ENCODE assay signal across 11 cellular contexts in the genomic region with DNA sequence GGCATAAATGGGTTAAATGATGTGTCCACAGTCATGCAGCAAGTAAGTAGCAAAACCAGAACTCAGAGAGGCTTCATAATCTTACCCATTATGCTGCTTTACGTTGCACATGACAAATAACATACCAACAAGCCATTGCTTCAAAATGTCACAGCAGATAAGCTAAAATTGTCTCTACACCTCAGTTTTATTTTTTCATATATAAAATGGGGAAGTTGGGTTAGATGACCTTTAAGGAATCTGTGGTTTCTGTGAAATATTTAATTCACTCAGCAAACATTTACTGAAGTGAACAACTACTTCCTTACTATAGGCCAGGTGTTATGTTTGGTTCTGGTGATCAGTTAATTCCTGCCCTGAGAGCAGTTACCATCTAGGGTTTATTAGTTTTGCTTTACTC. TPM values are rescaled to one million over a fixed set of nuclear protein-coding genes. Genes with fewer than 3 reads are reported as not detected.
DNase-seq lines count a peak whose midpoint lies in the region; ATAC-seq, FAIRE-seq and TF ChIP-seq lines count a peak whose summit lies in the region.
"Had no signal": no experiment of that assay in that cellular context is flagged by ENCODE, and none has a peak within 500 bp of the region (broad histone marks: within the 10 kb centered on the region; RNA-seq: fewer than 3 reads in every experiment).

No MANE protein-coding gene starts in this region.

- H3K79me2 ChIP-seq in hepatocyte = peaks cover 77% of the 10 kb centered on the region

- TF ChIP-seq CTCF in hepatocyte (IDR thresholded peaks at IDR 0.05; ENCODE audit: poor library complexity) (no peak), D721Med (IDR thresholded peaks at IDR 0.05; ENCODE audit: insufficient read depth, missing control alignments) (no peak)

- no peak for ATAC-seq in HG03520 (IDR thresholded peaks at IDR 0.05; ENCODE audit: unreplicated experiment)

- no peak overlapping the region for H2AFZ ChIP-seq in hepatocyte

- FAIRE-seq in D721Med (lab: Jason Lieb, UNC) = no peak
- FAIRE-seq: A204.1 had no signal

- H3K4me1 ChIP-seq in hepatocyte (ENCODE audit: insufficient read depth) (peaks cover 20% of the 10 kb centered on the region), stomach smooth muscle (ENCODE audit: control insufficient read depth, insufficient read depth, low read length) (peaks cover 26% of the 10 kb centered on the region)

- no peaks in the 10 kb centered on the region for H3K9me2 ChIP-seq in hepatocyte (replicated peaks; ENCODE audit: insufficient read depth)
- H3K9me2 ChIP-seq: SK-N-SH had no signal

- H3K27me3 ChIP-seq in hepatocyte = no peaks in the 10 kb centered on the region
- no peaks in the 10 kb centered on the region for H3K27me3 ChIP-seq in stomach smooth muscle (ENCODE audit: control insufficient read depth in 1 of 2, insufficient read depth in 2 of 2, low read length in 2 of 2)

- no peaks in the 10 kb centered on the region for H3K36me3 ChIP-seq in hepatocyte (replicated peaks; ENCODE audit: insufficient read depth, low read depth)
- no peaks in the 10 kb centered on the region for H3K36me3 ChIP-seq in stomach smooth muscle (ENCODE audit: control insufficient read depth in 2 of 2, insufficient read depth in 2 of 2, low read length in 2 of 2)

- peak overlapping the region in 1 of 2 donors; percentile 30 for H3K9ac ChIP-seq in stomach smooth muscle (ENCODE audit: low read length in 2 of 2)
- H3K9ac ChIP-seq: SK-N-SH had no signal

- H3K4me3 ChIP-seq in hepatocyte = no peak overlapping the region
- peak overlapping the region; percentile 4 to 6 for H3K4me3 ChIP-seq in stomach smooth muscle (ENCODE audit: low read length in 2 of 2)

- DNase-seq in SIG-M5 treated with dmso at 0.1 percent for 504 hours (lab: John Stamatoyannopoulos, UW; ENCODE audit: unreplicated experiment) (peak; percentile 23), SIG-M5 (lab: John Stamatoyannopoulos, UW) (no peak), RPMI8226 (peak; percentile 50), hepatocyte (ENCODE audit: low spot score) (no peak), D721Med (ENCODE audit: insufficient read length, low spot score) (no peak), HuH-7.5 (ENCODE audit: low spot score) (no peak)
- DNase-seq: central memory CD4-positive, alpha-beta T cell; SK-N-SH had no signal

- peak overlapping the region; percentile 31 for H3K4me2 ChIP-seq in hepatocyte

- H3K27ac ChIP-seq in hepatocyte = peak overlapping the region; percentile 17
- H3K27ac ChIP-seq in stomach smooth muscle (ENCODE audit: low read length) = peak overlapping the region; percentile 37

- 48% methylated on average over 1 of the region's 1 CpG for WGBS in hepatocyte (ENCODE audit: low lambda C conversion rate, missing lambda C conversion rate)

- H3K9me3 ChIP-seq in hepatocyte (ENCODE audit: low read depth) = no peaks in the 10 kb centered on the region
- H3K9me3 ChIP-seq in stomach smooth muscle (ENCODE audit: control insufficient read depth in 2 of 2, low read length in 2 of 2) = no peaks in the 10 kb centered on the region
- H3K9me3 ChIP-seq: SK-N-SH had no signal

- H4K20me1 ChIP-seq in hepatocyte (ENCODE audit: insufficient read depth, poor library complexity, severe bottlenecking) = peaks cover 3% of the 10 kb centered on the region

RNA-seq across cellular contexts. Expression of a gene that starts 2.3 kb away (rescaled TPM):
- 38.7 and 43.3 TPM in 2 replicates for total RNA-seq in hepatocyte
- polyA plus RNA-seq in hepatocyte = 25.2 and 31.8 TPM in 2 replicates

RNA-seq across cellular contexts. Expression of a gene that starts 2.5 kb away (rescaled TPM):
- total RNA-seq in hepatocyte = 109 and 117 TPM in 2 replicates
- 118 and 131 TPM in 2 replicates for polyA plus RNA-seq in hepatocyte

RNA-seq across cellular contexts. Expression of a gene that starts 55.4 kb away (rescaled TPM):
- 162 and 165 TPM in 2 replicates for total RNA-seq in hepatocyte
- 189 and 235 TPM in 2 replicates for polyA plus RNA-seq in hepatocyte

Comparison
In these comparisons a context has a peak if more than half of its experiments do, and no peak if none do; other contexts are left out.
1. DNase-seq: peak in SIG-M5 treated with dmso at 0.1 percent for 504 hours (single experiment) and RPMI8226 (single experiment); none in SIG-M5 (single experiment), hepatocyte (single experiment), D721Med (single experiment) and HuH-7.5 (single experiment).